26 cellular contexts compared by ENCODE assay signal in genomic region chr21:16198546-16198945, GRCh38.
DNase-seq lines count a peak whose midpoint lies in the region; ATAC-seq, FAIRE-seq and TF ChIP-seq lines count a peak whose summit lies in the region.
"Had no signal": no experiment of that assay in that cellular context is flagged by ENCODE, and none has a peak within 500 bp of the region (broad histone marks: within the 10 kb centered on the region; RNA-seq: fewer than 3 reads in every experiment).

No MANE protein-coding gene starts in this region.

- dilution Hi-C loops in endothelial cell of umbilical vein (cut with MboI; ENCODE audit: extremely low pct_ligation_motif_present, low sequenced_read_pairs): no loop called here

- H2AFZ ChIP-seq in endothelial cell of umbilical vein (ENCODE audit: low read depth, low read length) (peak overlapping the region; percentile 36), osteoblast (ENCODE audit: low read length) (peak overlapping the region; percentile 23)

- no TSS peak for BruUV-seq in endothelial cell of umbilical vein (replicated peaks; lab: Mats Ljungman, UMichigan)

- CTCF ChIA-PET in endothelial cell of umbilical vein (lab: Charles Lee): interaction anchor here (1.0 to 1.4 kb wide), 4 partner anchors 36 to 132 kb away, joined by 3 to 4 read pairs (median 4); no protein-coding TSS in a partner anchor

- H3K4me1 ChIP-seq in endothelial cell of umbilical vein (ENCODE audit: control insufficient read depth, extremely low read depth, insufficient read depth, low read length) (peaks cover 29% of the 10 kb centered on the region), osteoblast (ENCODE audit: insufficient read depth, low read length) (peaks cover 17% of the 10 kb centered on the region)
- H3K4me1 ChIP-seq: Peyer's patch, prostate gland had no signal

- intact Hi-C loops in endothelial cell of umbilical vein (cut with micrococcal nuclease): loop anchor here (5.0 kb wide), 2 partner anchors 109 to 211 kb away; no protein-coding TSS in a partner anchor

- no peaks in the 10 kb centered on the region for H3K9me1 ChIP-seq in endothelial cell of umbilical vein (replicated peaks; ENCODE audit: control insufficient read depth, extremely low read depth, insufficient read depth, low read length)

- H3K36me3 ChIP-seq in endothelial cell of umbilical vein (ENCODE audit: control insufficient read depth in 2 of 2, extremely low read depth in 1 of 2, insufficient read depth in 2 of 2, low read length in 2 of 2) (no peaks in the 10 kb centered on the region), osteoblast (ENCODE audit: insufficient read depth, low read length) (no peaks in the 10 kb centered on the region)
- H3K36me3 ChIP-seq: Peyer's patch, prostate gland had no signal

- H3K9ac ChIP-seq in endothelial cell of umbilical vein (replicated peaks; ENCODE audit: extremely low read depth, insufficient read depth, low read length): no peak overlapping the region

- peak overlapping the region; percentile 4 for H3K4me2 ChIP-seq in endothelial cell of umbilical vein (ENCODE audit: insufficient read depth, low read length)
- no peak overlapping the region for H3K4me2 ChIP-seq in osteoblast (ENCODE audit: insufficient read depth, low read length)

- DNase-seq in D341Med (ENCODE audit: low spot score) (peak; percentile 62), LNCaP clone FGC (ENCODE audit: low read depth) (no peak), endothelial cell of umbilical vein (ENCODE audit: low read depth, low spot score) (peak; percentile 68), osteoblast (ENCODE audit: insufficient read length, low spot score, missing footprints) (no peak), NCI-H1436 treated with DMSO at 0.1 percent for 48 hours (lab: John Stamatoyannopoulos, UW) (no peak), SW 1271 (lab: John Stamatoyannopoulos, UW) (no peak)
- DNase-seq in activated T-cell treated with anti-CD3 and anti-CD28 coated beads, Interleukin-2, amount 50 U/mL, for 4 hours: no peak
- DNase-seq: activated CD4-positive, alpha-beta T cell treated with anti-CD3 and anti-CD28 coated beads, Interleukin-2, amount 50 U/mL, for 48 hours; activated CD4-positive, CD25-positive, alpha-beta regulatory T cell; activated CD8-positive, alpha-beta memory T cell treated with anti-CD3 and anti-CD28 coated beads, Interleukin-2, amount 50 U/mL, for 48 hours; anterior cingulate cortex; C1 segment of cervical spinal cord; IMR-90; NCI-H1092 treated with DMSO at 0.1 percent for 48 hours; NCI-H2029 treated with DMSO at 0.1 percent for 48 hours; NCI-H526 treated with DMSO at 0.1 percent for 48 hours; Peyer's patch; SIG-M5; stimulated activated naive CD4-positive, alpha-beta T cell treated with Interleukin-2 at 50 U/mL for 16 hours; T1000 had no signal

- H4K20me1 ChIP-seq in endothelial cell of umbilical vein (replicated peaks; ENCODE audit: control insufficient read depth, extremely low read depth, insufficient read depth, low read length) (no peaks in the 10 kb centered on the region), osteoblast (ENCODE audit: insufficient read depth, low read length) (no peaks in the 10 kb centered on the region)

- H3K9me3 ChIP-seq in endothelial cell of umbilical vein (replicated peaks; ENCODE audit: control insufficient read depth, insufficient read depth, low read length) (no peaks in the 10 kb centered on the region), osteoblast (ENCODE audit: low read depth, low read length) (no peaks in the 10 kb centered on the region)
- H3K9me3 ChIP-seq: Peyer's patch, prostate gland had no signal

- no peaks in the 10 kb centered on the region for H3K36me3 Mint-ChIP-seq in activated T-cell treated with anti-CD3 and anti-CD28 coated beads, Interleukin-2, amount 50 U/mL, for 4 hours (ENCODE audit: insufficient read depth)
- H3K36me3 Mint-ChIP-seq: activated naive CD8-positive, alpha-beta T cell had no signal

- POLR2A ChIA-PET in endothelial cell of umbilical vein (lab: Charles Lee): no interaction called here

- H3K4me3 Mint-ChIP-seq in activated T-cell treated with anti-CD3 and anti-CD28 coated beads, Interleukin-2, amount 50 U/mL, for 4 hours: no peak overlapping the region
- H3K4me3 Mint-ChIP-seq: activated naive CD8-positive, alpha-beta T cell; dendritic cell treated with granulocyte-macrophage colony-stimulating factor and Interleukin-4, amounts not matched to agents 40 ng/mL and 50 ng/mL, for 4 days had no signal

- ATAC-seq in activated T-cell treated with anti-CD3 and anti-CD28 coated beads, Interleukin-2, amount 50 U/mL, for 4 hours: no peak
- no peak for ATAC-seq in GM18519 (IDR thresholded peaks at IDR 0.05; ENCODE audit: low FRiP score, unreplicated experiment)

- no peaks in the 10 kb centered on the region for H3K27me3 ChIP-seq in endothelial cell of umbilical vein (ENCODE audit: control insufficient read depth in 2 of 2, insufficient read depth in 2 of 2, low read length in 2 of 2)
- no peaks in the 10 kb centered on the region for H3K27me3 ChIP-seq in osteoblast (ENCODE audit: insufficient read depth, low read length)
- H3K27me3 ChIP-seq: Peyer's patch had no signal

- no peak for TF ChIP-seq CTCF in LNCaP clone FGC (IDR thresholded peaks at IDR 0.05; ENCODE audit: control insufficient read depth, extremely low read depth, insufficient read depth)
- TF ChIP-seq CTCF in endothelial cell of umbilical vein (IDR thresholded peaks at IDR 0.05; ENCODE audit: extremely low read depth in 1 of 2, insufficient read depth in 1 of 2, low read depth in 1 of 2, low read length in 2 of 2): no peak
- TF ChIP-seq CTCF in osteoblast (IDR thresholded peaks at IDR 0.05; ENCODE audit: extremely low read depth, low read depth, low read length): no peak

- no peak for TF ChIP-seq POLR2A in endothelial cell of umbilical vein (IDR thresholded peaks at IDR 0.05; ENCODE audit: low read depth, low read length)

- H3K27ac ChIP-seq in endothelial cell of umbilical vein (ENCODE audit: insufficient read depth, low read depth, low read length): no peak overlapping the region
- no peak overlapping the region for H3K27ac ChIP-seq in osteoblast (ENCODE audit: low read depth, low read length)
- H3K27ac ChIP-seq: Peyer's patch, prostate gland had no signal

- FAIRE-seq in endothelial cell of umbilical vein (lab: Jason Lieb, UNC): peak; percentile 70
- FAIRE-seq: H1, islet of Langerhans had no signal

- H3K27me3 Mint-ChIP-seq in activated T-cell treated with anti-CD3 and anti-CD28 coated beads, Interleukin-2, amount 50 U/mL, for 4 hours (ENCODE audit: low read depth): no peaks in the 10 kb centered on the region
- H3K27me3 Mint-ChIP-seq: activated naive CD8-positive, alpha-beta T cell had no signal

- H3K9me3 Mint-ChIP-seq in activated T-cell treated with anti-CD3 and anti-CD28 coated beads, Interleukin-2, amount 50 U/mL, for 4 hours: peaks cover 3% of the 10 kb centered on the region

- H3K4me1 Mint-ChIP-seq in activated T-cell treated with anti-CD3 and anti-CD28 coated beads, Interleukin-2, amount 50 U/mL, for 4 hours (ENCODE audit: low read depth): peaks cover 8% of the 10 kb centered on the region

- H3K4me3 ChIP-seq in LNCaP clone FGC (ENCODE audit: low read depth, low read length): peak overlapping the region; percentile 22
- H3K4me3 ChIP-seq in endothelial cell of umbilical vein (replicated peaks in 1 of 3; ENCODE audit: insufficient read depth in 1 of 3, low read depth in 1 of 3, low read length in 3 of 3): no peak overlapping the region
- no peak overlapping the region for H3K4me3 ChIP-seq in osteoblast (ENCODE audit: insufficient read depth, low read length)
- H3K4me3 ChIP-seq: Peyer's patch, prostate gland had no signal

- H3K79me2 ChIP-seq in endothelial cell of umbilical vein (ENCODE audit: control insufficient read depth, insufficient read depth, low read length) (peaks cover 23% of the 10 kb centered on the region), osteoblast (ENCODE audit: insufficient read depth, low read length) (peaks cover 49% of the 10 kb centered on the region)

TF ChIP-seq in endothelial cell of umbilical vein, 7 proteins besides CTCF, POLR2A, EP300 and RAD21:
- no peak for TF ChIP-seq FOS (IDR thresholded peaks at IDR 0.05; ENCODE audit: borderline replicate concordance, insufficient read depth, low read length)
- TF ChIP-seq JUN (IDR thresholded peaks at IDR 0.05; ENCODE audit: borderline replicate concordance, insufficient read depth, insufficient read length, low read depth): no peak
- TF ChIP-seq GATA2 (IDR thresholded peaks at IDR 0.05; ENCODE audit: insufficient read depth, insufficient read length, low read depth, low read length): no peak
- TF ChIP-seq POLR2AphosphoS5 (IDR thresholded peaks at IDR 0.05; ENCODE audit: insufficient read depth, low read depth, low read length): peak; percentile 35

Comparison
In these comparisons a context has a peak if more than half of its experiments do, and no peak if none do; other contexts are left out.
1. DNase-seq: peak in D341Med (single experiment) and endothelial cell of umbilical vein (single experiment); none in LNCaP clone FGC (single experiment), osteoblast (single experiment), activated T-cell treated with anti-CD3 and anti-CD28 coated beads, Interleukin-2, amount 50 U/mL, for 4 hours (single experiment), NCI-H1436 treated with DMSO at 0.1 percent for 48 hours (single experiment) and SW 1271 (0 of 2).